In genomic region chr15:51251591-51251990, GRCh38 we compare ENCODE assay signal across 29 cellular contexts.
"Had no signal": no experiment of that assay in that cellular context is flagged by ENCODE, and none has a peak within 500 bp of the region (broad histone marks: within the 10 kb centered on the region; RNA-seq: fewer than 3 reads in every experiment).

No MANE protein-coding gene starts in this region.

- H3K4me3 ChIP-seq: ascending aorta, breast epithelium, cardiac muscle cell, colonic mucosa, esophagus squamous epithelium, gastroesophageal sphincter, heart right ventricle had no signal

- DNase-seq: activated CD4-positive, alpha-beta memory T cell treated with anti-CD3 and anti-CD28 coated beads for 36 hours; activated CD4-positive, alpha-beta T cell treated with anti-CD3 and anti-CD28 coated beads for 36 hours; activated CD4-positive, alpha-beta T cell treated with anti-CD3 and anti-CD28 coated beads, Interleukin-2, amount 10 ng/mL, durations not matched to agents 24 days and 14 days; activated CD4-positive, CD25-positive, alpha-beta regulatory T cell treated with anti-CD3 and anti-CD28 coated beads, Interleukin-2, amount 50 U/mL, for 72 hours; activated CD8-positive, alpha-beta memory T cell treated with anti-CD3 and anti-CD28 coated beads, Interleukin-2, amount 10 ng/mL, durations not matched to agents 7 days and 5 days; activated CD8-positive, alpha-beta memory T cell treated with anti-CD3 and anti-CD28 coated beads, Interleukin-2, amount 50 U/mL, for 4 hours; activated CD8-positive, alpha-beta T cell treated with anti-CD3 and anti-CD28 coated beads, Interleukin-2, amount 10 ng/mL, durations not matched to agents 7 days and 5 days; activated effector memory CD4-positive, alpha-beta T cell treated with anti-CD3 and anti-CD28 coated beads, Interleukin-2, amount 50 U/mL, for 16 hours; activated naive CD4-positive, alpha-beta T cell treated with anti-CD3 and anti-CD28 coated beads for 36 hours; activated naive CD8-positive, alpha-beta T cell treated with anti-CD3 and anti-CD28 coated beads, Interleukin-2, amount 10 ng/mL, durations not matched to agents 7 days and 5 days; activated T-cell treated with anti-CD3 and anti-CD28 coated beads, Interleukin-2, amount 50 U/mL, for 1 hour; activated T-cell treated with anti-CD3 and anti-CD28 coated beads, Interleukin-2, amount 50 U/mL, for 48 hours; central memory CD4-positive, alpha-beta T cell; cerebellar nuclear complex; colonic mucosa; effector memory CD4-positive, alpha-beta T cell; esophagus squamous epithelium; foreskin melanocyte; heart right ventricle; T-helper 1 cell; T-helper 17 cell; T1000 had no signal

- ATAC-seq: activated CD4-positive, alpha-beta T cell treated with anti-CD3 and anti-CD28 coated beads for 36 hours; activated CD8-positive, alpha-beta memory T cell treated with anti-CD3 and anti-CD28 coated beads, Interleukin-2, amount 10 ng/mL, durations not matched to agents 7 days and 5 days; activated CD8-positive, alpha-beta T cell treated with anti-CD3 and anti-CD28 coated beads, Interleukin-2, amount 10 ng/mL, durations not matched to agents 7 days and 5 days; activated naive CD4-positive, alpha-beta T cell treated with anti-CD3 and anti-CD28 coated beads, Interleukin-2, amount 50 U/mL, for 72 hours; gastroesophageal sphincter; T-helper 17 cell; WTC11 had no signal

- H3K27ac ChIP-seq: ascending aorta, breast epithelium, cardiac muscle cell, colonic mucosa, esophagus squamous epithelium, gastroesophageal sphincter, heart right ventricle, VCaP had no signal

- H3K36me3 ChIP-seq: ascending aorta, breast epithelium, cardiac muscle cell, colonic mucosa, esophagus squamous epithelium, gastroesophageal sphincter, heart right ventricle had no signal

- H3K4me1 ChIP-seq: ascending aorta, breast epithelium, colonic mucosa, esophagus squamous epithelium, gastroesophageal sphincter had no signal

- H3K27me3 ChIP-seq: ascending aorta, breast epithelium, cardiac muscle cell, colonic mucosa had no signal

- H3K9me3 ChIP-seq: ascending aorta, breast epithelium, colonic mucosa, esophagus squamous epithelium, gastroesophageal sphincter, heart right ventricle had no signal
